ENCODE assay signal across 16 cellular contexts in the genomic region with DNA sequence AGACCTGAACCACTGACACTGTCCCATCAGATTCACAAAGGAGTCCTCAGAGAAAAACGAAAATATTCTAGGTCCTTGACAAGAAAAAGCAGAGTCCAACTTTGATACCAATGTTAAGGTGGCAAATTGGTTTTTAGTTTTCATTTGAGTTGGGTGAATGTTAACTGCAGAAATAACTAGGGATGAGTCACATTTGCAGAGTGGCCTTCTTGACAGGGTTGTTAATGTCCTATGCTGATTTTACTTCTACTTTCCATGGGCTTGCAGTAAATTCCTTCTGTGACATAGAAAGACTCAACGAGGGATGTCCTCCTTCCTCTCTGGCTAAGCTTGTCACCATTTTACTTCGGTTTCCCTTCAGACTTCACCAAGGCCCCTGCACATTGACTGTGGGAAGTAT. TPM values are rescaled to one million over a fixed set of nuclear protein-coding genes. Genes with fewer than 3 reads are reported as not detected.
DNase-seq lines count a peak whose midpoint lies in the region; ATAC-seq lines count a peak whose summit lies in the region.
"Had no signal": no experiment of that assay in that cellular context is flagged by ENCODE, and none has a peak within 500 bp of the region (broad histone marks: within the 10 kb centered on the region; RNA-seq: fewer than 3 reads in every experiment).

No MANE protein-coding gene starts in this region.

- H3K27ac Mint-ChIP-seq in activated CD4-positive, alpha-beta T cell treated with anti-CD3 and anti-CD28 coated beads, Interleukin-2, amount 10 ng/mL, durations not matched to agents 7 days and 5 days = peak overlapping the region; percentile 85
- peak overlapping the region; percentile 92 for H3K27ac Mint-ChIP-seq in activated CD8-positive, alpha-beta T cell treated with anti-CD3 and anti-CD28 coated beads, Interleukin-2, amount 10 ng/mL, durations not matched to agents 7 days and 5 days
- H3K27ac Mint-ChIP-seq in natural killer cell treated with Interleukin-12 subunit alpha and Interleukin-12 subunit beta and Interleukin-15 and Interleukin-18, amount 100 ng/mL, for 72 hours = peak overlapping the region; percentile 99
- H3K27ac Mint-ChIP-seq: mesothelial cell of epicardium had no signal

- no peaks in the 10 kb centered on the region for H3K27me3 Mint-ChIP-seq in activated CD4-positive, alpha-beta T cell treated with anti-CD3 and anti-CD28 coated beads, Interleukin-2, amount 10 ng/mL, durations not matched to agents 7 days and 5 days
- H3K27me3 Mint-ChIP-seq in activated CD8-positive, alpha-beta T cell treated with anti-CD3 and anti-CD28 coated beads, Interleukin-2, amount 10 ng/mL, durations not matched to agents 7 days and 5 days (ENCODE audit: low read depth) = no peaks in the 10 kb centered on the region
- H3K27me3 Mint-ChIP-seq in natural killer cell treated with Interleukin-12 subunit alpha and Interleukin-12 subunit beta and Interleukin-15 and Interleukin-18, amount 100 ng/mL, for 72 hours = no peaks in the 10 kb centered on the region

- CTCF ChIA-PET in activated CD4-positive, alpha-beta T cell treated with anti-CD3 and anti-CD28 coated beads, Interleukin-2, amount 10 ng/mL, durations not matched to agents 7 days and 5 days (lab: Charles Lee) = interaction anchor here (1.2 to 1.5 kb wide), 2 partner anchors 42 to 66 kb away, joined by 3 read pairs; no protein-coding TSS in a partner anchor
- CTCF ChIA-PET in activated CD8-positive, alpha-beta T cell treated with anti-CD3 and anti-CD28 coated beads, Interleukin-2, amount 10 ng/mL, durations not matched to agents 7 days and 5 days (lab: Charles Lee) = interaction anchor here (1.2 to 12.3 kb wide), 5 partner anchors 8 to 64 kb away, joined by 3 to 287 read pairs (median 4); partner anchors contain the start of gene ERN1

- POLR2A ChIA-PET in activated CD4-positive, alpha-beta T cell treated with anti-CD3 and anti-CD28 coated beads, Interleukin-2, amount 10 ng/mL, durations not matched to agents 7 days and 5 days (lab: Charles Lee) = no interaction called here
- POLR2A ChIA-PET in activated CD8-positive, alpha-beta T cell treated with anti-CD3 and anti-CD28 coated beads, Interleukin-2, amount 10 ng/mL, durations not matched to agents 7 days and 5 days (lab: Charles Lee) = interaction anchor here (1.2 to 2.3 kb wide), 5 partner anchors 12 to 78 kb away, joined by 3 to 11 read pairs (median 6); partner anchors contain the start of gene ERN1

- peaks cover 24% of the 10 kb centered on the region for H3K9me3 Mint-ChIP-seq in activated CD4-positive, alpha-beta T cell treated with anti-CD3 and anti-CD28 coated beads, Interleukin-2, amount 10 ng/mL, durations not matched to agents 7 days and 5 days
- peaks cover 7% of the 10 kb centered on the region for H3K9me3 Mint-ChIP-seq in activated CD8-positive, alpha-beta T cell treated with anti-CD3 and anti-CD28 coated beads, Interleukin-2, amount 10 ng/mL, durations not matched to agents 7 days and 5 days (ENCODE audit: insufficient read depth)
- H3K9me3 Mint-ChIP-seq in natural killer cell treated with Interleukin-12 subunit alpha and Interleukin-12 subunit beta and Interleukin-15 and Interleukin-18, amount 100 ng/mL, for 72 hours = peaks cover 9% of the 10 kb centered on the region

- peaks cover 94% of the 10 kb centered on the region for H3K36me3 Mint-ChIP-seq in activated CD4-positive, alpha-beta T cell treated with anti-CD3 and anti-CD28 coated beads, Interleukin-2, amount 10 ng/mL, durations not matched to agents 7 days and 5 days (ENCODE audit: low read depth)
- peaks cover 71% of the 10 kb centered on the region for H3K36me3 Mint-ChIP-seq in activated CD8-positive, alpha-beta T cell treated with anti-CD3 and anti-CD28 coated beads, Interleukin-2, amount 10 ng/mL, durations not matched to agents 7 days and 5 days (ENCODE audit: low read depth)
- peaks cover 59% of the 10 kb centered on the region for H3K36me3 Mint-ChIP-seq in natural killer cell treated with Interleukin-12 subunit alpha and Interleukin-12 subunit beta and Interleukin-15 and Interleukin-18, amount 100 ng/mL, for 72 hours

- peaks cover 60% of the 10 kb centered on the region for H3K4me1 Mint-ChIP-seq in activated CD4-positive, alpha-beta T cell treated with anti-CD3 and anti-CD28 coated beads, Interleukin-2, amount 10 ng/mL, durations not matched to agents 7 days and 5 days
- H3K4me1 Mint-ChIP-seq in activated CD8-positive, alpha-beta T cell treated with anti-CD3 and anti-CD28 coated beads, Interleukin-2, amount 10 ng/mL, durations not matched to agents 7 days and 5 days (ENCODE audit: low read depth) = peaks cover 52% of the 10 kb centered on the region
- peaks cover 55% of the 10 kb centered on the region in 2 donors for H3K4me1 Mint-ChIP-seq in natural killer cell treated with Interleukin-12 subunit alpha and Interleukin-12 subunit beta and Interleukin-15 and Interleukin-18, amount 100 ng/mL, for 72 hours (ENCODE audit: low read depth in 2 of 2)

- DNase-seq in activated CD4-positive, alpha-beta T cell treated with anti-CD3 and anti-CD28 coated beads, Interleukin-2, amount 10 ng/mL, durations not matched to agents 7 days and 5 days = no peak
- DNase-seq in activated CD4-positive, alpha-beta T cell treated with anti-CD3 and anti-CD28 coated beads, Interleukin-2, amount 50 U/mL, for 48 hours = no peak
- peak; percentile 7 for DNase-seq in M059J (ENCODE audit: low read depth)
- DNase-seq in activated CD8-positive, alpha-beta T cell treated with anti-CD3 and anti-CD28 coated beads, Interleukin-2, amount 10 ng/mL, durations not matched to agents 7 days and 5 days = no peak
- no peak for DNase-seq in natural killer cell treated with Interleukin-12 subunit alpha and Interleukin-12 subunit beta and Interleukin-15 and Interleukin-18, amount 100 ng/mL, for 72 hours (ENCODE audit: low spot score)
- no peak for DNase-seq in stimulated activated CD4-positive, alpha-beta T cell treated with anti-CD3 and anti-CD28 coated beads, Interleukin-12 subunit alpha, Interleukin-12 subunit beta, amount 100 ng/mL, for 4 hours
- no peak for DNase-seq in activated CD4-positive, CD25-positive, alpha-beta regulatory T cell treated with anti-CD3 and anti-CD28 coated beads, Interleukin-2, amount 50 U/mL, for 72 hours
- DNase-seq: foreskin melanocyte, left cardiac atrium, NCI-H187 treated with DMSO at 0.1 percent for 48 hours, NCI-H446 treated with DMSO at 0.1 percent for 48 hours, retina, tibial artery had no signal

- ATAC-seq in activated CD8-positive, alpha-beta T cell treated with anti-CD3 and anti-CD28 coated beads, Interleukin-2, amount 10 ng/mL, durations not matched to agents 7 days and 5 days = no peak
- peak; percentile 57 to 69 for ATAC-seq in natural killer cell treated with Interleukin-12 subunit alpha and Interleukin-12 subunit beta and Interleukin-15 and Interleukin-18, amount 100 ng/mL, for 72 hours
- ATAC-seq in GM19035 (IDR thresholded peaks at IDR 0.05; ENCODE audit: unreplicated experiment) = no peak
- ATAC-seq: left cardiac atrium had no signal

- peak overlapping the region; percentile 7 for H3K4me3 Mint-ChIP-seq in activated CD4-positive, alpha-beta T cell treated with anti-CD3 and anti-CD28 coated beads, Interleukin-2, amount 10 ng/mL, durations not matched to agents 7 days and 5 days
- no peak overlapping the region for H3K4me3 Mint-ChIP-seq in activated CD8-positive, alpha-beta T cell treated with anti-CD3 and anti-CD28 coated beads, Interleukin-2, amount 10 ng/mL, durations not matched to agents 7 days and 5 days
- H3K4me3 Mint-ChIP-seq in natural killer cell treated with Interleukin-12 subunit alpha and Interleukin-12 subunit beta and Interleukin-15 and Interleukin-18, amount 100 ng/mL, for 72 hours = peak overlapping the region; percentile 81
- H3K4me3 Mint-ChIP-seq: mesothelial cell of epicardium had no signal

RNA-seq across cellular contexts. Expression of gene ICAM2, which starts 47.2 kb away (rescaled TPM):
- total RNA-seq in activated CD4-positive, alpha-beta T cell treated with anti-CD3 and anti-CD28 coated beads, Interleukin-2, amount 10 ng/mL, durations not matched to agents 7 days and 5 days = 100 to 1,000 TPM; 113 to 116 TPM
- total RNA-seq in M059J (2014; rRNA removed; shearing (Covaris generic)) = 0.84 and 1.0 TPM in 2 replicates
- total RNA-seq in activated CD8-positive, alpha-beta T cell treated with anti-CD3 and anti-CD28 coated beads, Interleukin-2, amount 10 ng/mL, durations not matched to agents 7 days and 5 days = 10 to 100 TPM; 48.4 to 51.3 TPM
- total RNA-seq in natural killer cell treated with Interleukin-12 subunit alpha and Interleukin-12 subunit beta and Interleukin-15 and Interleukin-18, amount 100 ng/mL, for 72 hours = 10 to 100 TPM; 14.1 to 20.7 TPM
- total RNA-seq: MCF 10A had no signal

Comparison
In these comparisons a context has a peak if more than half of its experiments do, and no peak if none do; other contexts are left out.
1. ATAC-seq: peak in natural killer cell treated with Interleukin-12 subunit alpha and Interleukin-12 subunit beta and Interleukin-15 and Interleukin-18, amount 100 ng/mL, for 72 hours (2 of 2); none in activated CD8-positive, alpha-beta T cell treated with anti-CD3 and anti-CD28 coated beads, Interleukin-2, amount 10 ng/mL, durations not matched to agents 7 days and 5 days (single experiment) and GM19035 (single experiment).
2. Peak in every context shown above with its lines, with median percentiles within 50 percentile points of each other: H3K27ac Mint-ChIP-seq.